In genomic region chr4:30716671-30717207, GRCh38 we compare ENCODE assay signal across 8 cellular contexts. TPM values are rescaled to one million over a fixed set of nuclear protein-coding genes. Genes with fewer than 3 reads are reported as not detected.
DNase-seq lines count a peak whose midpoint lies in the region; ATAC-seq and TF ChIP-seq lines count a peak whose summit lies in the region.

No MANE protein-coding gene starts in this region.

- peaks cover 3% of the 10 kb centered on the region for H3K9me3 Mint-ChIP-seq in activated T-cell treated with anti-CD3 and anti-CD28 coated beads, Interleukin-2, amount 50 U/mL, for 24 hours
- peaks cover 2% of the 10 kb centered on the region for H3K9me3 Mint-ChIP-seq in MCF 10A (ENCODE audit: unreplicated experiment)

- peak overlapping the region; percentile 55 for H3K4me3 Mint-ChIP-seq in activated T-cell treated with anti-CD3 and anti-CD28 coated beads, Interleukin-2, amount 50 U/mL, for 24 hours
- H3K4me3 Mint-ChIP-seq in MCF 10A (ENCODE audit: unreplicated experiment), result peak overlapping the region; percentile 75

- H3K4me1 ChIP-seq in lower lobe of right lung (peaks cover 46% of the 10 kb centered on the region), vagina (peaks cover 17% of the 10 kb centered on the region)

- ATAC-seq in lower lobe of right lung (no peak), GM18858 (IDR thresholded peaks at IDR 0.05; ENCODE audit: unreplicated experiment) (no peak)

- CTCF ChIA-PET in MCF 10A (lab: Yijun Ruan, JAX), result interaction anchor here (0.6 to 0.7 kb wide), 2 partner anchors 412 to 693 kb away, joined by 3 read pairs; no protein-coding TSS in a partner anchor

- H3K36me3 ChIP-seq in lower lobe of right lung (no peaks in the 10 kb centered on the region), vagina (no peaks in the 10 kb centered on the region)

- no TSS peak for BruUV-seq in MCF 10A (replicated peaks; lab: Mats Ljungman, UMichigan)

- H3K27me3 ChIP-seq in lower lobe of right lung (ENCODE audit: low read depth) (peaks cover 41% of the 10 kb centered on the region), vagina (no peaks in the 10 kb centered on the region)

- no peaks in the 10 kb centered on the region for H3K36me3 Mint-ChIP-seq in activated T-cell treated with anti-CD3 and anti-CD28 coated beads, Interleukin-2, amount 50 U/mL, for 24 hours (ENCODE audit: low read depth)
- H3K36me3 Mint-ChIP-seq in MCF 10A (ENCODE audit: insufficient read depth, unreplicated experiment), result no peaks in the 10 kb centered on the region

- peaks cover 45% of the 10 kb centered on the region for H3K4me1 Mint-ChIP-seq in activated T-cell treated with anti-CD3 and anti-CD28 coated beads, Interleukin-2, amount 50 U/mL, for 24 hours (ENCODE audit: low read depth)
- H3K4me1 Mint-ChIP-seq in MCF 10A (ENCODE audit: insufficient read depth, unreplicated experiment), result peaks cover 11% of the 10 kb centered on the region

- no peak for DNase-seq in activated T-cell treated with anti-CD3 and anti-CD28 coated beads, Interleukin-2, amount 50 U/mL, for 24 hours
- DNase-seq in activated T-cell treated with anti-CD3 and anti-CD28 coated beads for 4 hours, result no peak
- DNase-seq in NCI-H2196 (lab: John Stamatoyannopoulos, UW; ENCODE audit: unreplicated experiment), result peak; percentile 13
- DNase-seq in MCF 10A (ENCODE audit: unreplicated experiment), result peak; percentile 47
- no peak for DNase-seq in lower lobe of right lung
- no peak for DNase-seq in vagina (ENCODE audit: extremely low spot score in 2 of 2)
- no peak for DNase-seq in stimulated activated CD4-positive, alpha-beta T cell treated with anti-CD3 and anti-CD28 coated beads, Interleukin-4, amount 100 ng/mL, for 24 hours

- TF ChIP-seq CTCF in MCF 10A (IDR thresholded peaks at IDR 0.05; ENCODE audit: unreplicated experiment) (no peak), lower lobe of right lung (IDR thresholded peaks at IDR 0.05) (no peak), vagina (IDR thresholded peaks at IDR 0.05) (no peak)

- POLR2A ChIA-PET in MCF 10A (lab: Yijun Ruan, JAX), result interaction anchor here (0.7 kb wide), 1 partner anchor 133 kb away, joined by 3 read pairs; no protein-coding TSS in a partner anchor

- no peak overlapping the region for H3K27ac Mint-ChIP-seq in activated T-cell treated with anti-CD3 and anti-CD28 coated beads, Interleukin-2, amount 50 U/mL, for 24 hours
- H3K27ac Mint-ChIP-seq in MCF 10A (ENCODE audit: low read depth, unreplicated experiment), result peak overlapping the region; percentile 65

- no peak overlapping the region for H3K27ac ChIP-seq in lower lobe of right lung
- H3K27ac ChIP-seq in vagina, result peak overlapping the region; percentile 78

- H3K27me3 Mint-ChIP-seq in activated T-cell treated with anti-CD3 and anti-CD28 coated beads, Interleukin-2, amount 50 U/mL, for 24 hours, result peaks cover 76% of the 10 kb centered on the region
- no peaks in the 10 kb centered on the region for H3K27me3 Mint-ChIP-seq in MCF 10A (ENCODE audit: insufficient read depth, unreplicated experiment)

- H3K4me3 ChIP-seq in lower lobe of right lung (peak overlapping the region; percentile 60), vagina (peak overlapping the region; percentile 58 to 62)

- intact Hi-C loops in MCF 10A (cut with micrococcal nuclease) (loop anchor here (2.0 to 10.0 kb wide), 7 partner anchors 148 to 1634 kb away; no protein-coding TSS in a partner anchor), lower lobe of right lung (cut with DNase I) (no loop called here), vagina (cut with DNase I) (no loop called here)

- H3K9me3 ChIP-seq in lower lobe of right lung (no peaks in the 10 kb centered on the region), vagina (no peaks in the 10 kb centered on the region)

- TF ChIP-seq POLR2A in vagina (IDR thresholded peaks at IDR 0.05), result no peak

RNA-seq across cellular contexts. Expression of gene PCDH7, which starts 3.4 kb away (rescaled TPM):
- total RNA-seq in MCF 10A (2022) (3.6 and 5.6 TPM in 2 replicates), lower lobe of right lung (4.7 TPM), vagina (23.1 TPM)

Comparison
In these comparisons a context has a peak if more than half of its experiments do, and no peak if none do; other contexts are left out.
1. DNase-seq: peak in NCI-H2196 (single experiment) and MCF 10A (single experiment); none in activated T-cell treated with anti-CD3 and anti-CD28 coated beads, Interleukin-2, amount 50 U/mL, for 24 hours (single experiment), activated T-cell treated with anti-CD3 and anti-CD28 coated beads for 4 hours (single experiment), lower lobe of right lung (single experiment), vagina (0 of 2) and stimulated activated CD4-positive, alpha-beta T cell treated with anti-CD3 and anti-CD28 coated beads, Interleukin-4, amount 100 ng/mL, for 24 hours (single experiment).